14 cellular contexts compared by ENCODE assay signal in genomic region chr6:11869656-11870340, GRCh38.
DNase-seq lines count a peak whose midpoint lies in the region; ATAC-seq, FAIRE-seq and TF ChIP-seq lines count a peak whose summit lies in the region.
"Had no signal": no experiment of that assay in that cellular context is flagged by ENCODE, and none has a peak within 500 bp of the region (broad histone marks: within the 10 kb centered on the region; RNA-seq: fewer than 3 reads in every experiment).

No MANE protein-coding gene starts in this region.

- no peaks in the 10 kb centered on the region for H3K9me3 ChIP-seq in astrocyte (ENCODE audit: insufficient read depth, low read depth, low read length)
- H3K9me3 ChIP-seq in heart right ventricle: no peaks in the 10 kb centered on the region
- no peaks in the 10 kb centered on the region for H3K9me3 ChIP-seq in skeletal muscle satellite cell (replicated peaks; ENCODE audit: low read length)

- H3K4me1 Mint-ChIP-seq in astrocyte (ENCODE audit: low read depth, unreplicated experiment) (peaks cover 9% of the 10 kb centered on the region), T-cell (no peaks in the 10 kb centered on the region)
- H3K4me1 Mint-ChIP-seq in activated CD8-positive, alpha-beta T cell treated with anti-CD3 and anti-CD28 coated beads, Interleukin-2, amount 10 ng/mL, durations not matched to agents 7 days and 5 days (ENCODE audit: low read depth): no peaks in the 10 kb centered on the region
- H3K4me1 Mint-ChIP-seq: activated CD8-positive, alpha-beta memory T cell treated with anti-CD3 and anti-CD28 coated beads, Interleukin-2, amount 10 ng/mL, durations not matched to agents 7 days and 5 days had no signal

- H3K27ac ChIP-seq in astrocyte (ENCODE audit: low read depth, low read length): no peak overlapping the region
- peak overlapping the region in 7 of 10 donors; percentile 4 to 55 (median 32) for H3K27ac ChIP-seq in heart right ventricle
- H3K27ac ChIP-seq: 22Rv1 had no signal

- peak; percentile 49 for FAIRE-seq in astrocyte (lab: Jason Lieb, UNC)
- FAIRE-seq: islet of Langerhans had no signal

- no peaks in the 10 kb centered on the region for H4K20me1 ChIP-seq in astrocyte (ENCODE audit: insufficient read depth, low read length)

- no peaks in the 10 kb centered on the region for H3K27me3 ChIP-seq in astrocyte (ENCODE audit: insufficient read depth, low read length)
- H3K27me3 ChIP-seq in heart right ventricle: no peaks in the 10 kb centered on the region
- no peaks in the 10 kb centered on the region for H3K27me3 ChIP-seq in skeletal muscle satellite cell (ENCODE audit: control insufficient read depth, insufficient read depth, low read length)

- TF ChIP-seq CTCF in astrocyte (IDR thresholded peaks at IDR 0.05; ENCODE audit: insufficient read depth, low read depth, low read length) (no peak), heart right ventricle (IDR thresholded peaks at IDR 0.05) (no peak)

- no peak overlapping the region for H3K4me3 ChIP-seq in astrocyte (ENCODE audit: insufficient read depth, low read depth, low read length)
- no peak overlapping the region for H3K4me3 ChIP-seq in heart right ventricle
- H3K4me3 ChIP-seq in skeletal muscle satellite cell (ENCODE audit: low read length): no peak overlapping the region

- CTCF ChIA-PET in T-cell (lab: Charles Lee): no interaction called here
- CTCF ChIA-PET in activated CD8-positive, alpha-beta T cell treated with anti-CD3 and anti-CD28 coated beads, Interleukin-2, amount 10 ng/mL, durations not matched to agents 7 days and 5 days (lab: Charles Lee): no interaction called here

- peak; percentile 54 for DNase-seq in NCI-H2029 (lab: John Stamatoyannopoulos, UW)
- DNase-seq in NCI-H2029 treated with DMSO at 0.1 percent for 48 hours (lab: John Stamatoyannopoulos, UW): no peak
- DNase-seq in astrocyte (ENCODE audit: low read depth): peak; percentile 84
- DNase-seq in heart right ventricle: peak; percentile 31 to 48
- DNase-seq in T-cell: no peak
- no peak for DNase-seq in effector CD4-positive, alpha-beta T cell
- DNase-seq in activated CD8-positive, alpha-beta T cell treated with anti-CD3 and anti-CD28 coated beads, Interleukin-2, amount 10 ng/mL, durations not matched to agents 7 days and 5 days: no peak
- DNase-seq: activated CD8-positive, alpha-beta memory T cell treated with anti-CD3 and anti-CD28 coated beads, Interleukin-2, amount 10 ng/mL, durations not matched to agents 7 days and 5 days; NCI-H187 treated with DMSO at 0.1 percent for 48 hours; stimulated activated CD4-positive, alpha-beta T cell treated with anti-CD3 and anti-CD28 coated beads, Interleukin-4, amount 100 ng/mL, for 24 hours; stimulated activated naive CD8-positive, alpha-beta T cell treated with anti-CD3 and anti-CD28 coated beads, Interleukin-15, amount 100 ng/mL, for 72 hours had no signal

- H3K4me1 ChIP-seq in astrocyte (ENCODE audit: insufficient read depth, low read length): peaks cover 12% of the 10 kb centered on the region
- peaks cover 0 to 11% (median 8%) of the 10 kb centered on the region in 9 donors for H3K4me1 ChIP-seq in heart right ventricle
- H3K4me1 ChIP-seq in skeletal muscle satellite cell (ENCODE audit: control insufficient read depth, insufficient read depth, low read length): peaks cover 23% of the 10 kb centered on the region

- H3K27ac Mint-ChIP-seq in astrocyte (ENCODE audit: unreplicated experiment) (no peak overlapping the region), T-cell (no peak overlapping the region)
- H3K27ac Mint-ChIP-seq in activated CD8-positive, alpha-beta T cell treated with anti-CD3 and anti-CD28 coated beads, Interleukin-2, amount 10 ng/mL, durations not matched to agents 7 days and 5 days: no peak overlapping the region
- H3K27ac Mint-ChIP-seq: activated CD8-positive, alpha-beta memory T cell treated with anti-CD3 and anti-CD28 coated beads, Interleukin-2, amount 10 ng/mL, durations not matched to agents 7 days and 5 days; stimulated activated naive CD8-positive, alpha-beta T cell treated with anti-CD3 and anti-CD28 coated beads, Interleukin-15, amount 100 ng/mL, for 72 hours had no signal

- H3K36me3 Mint-ChIP-seq in astrocyte (ENCODE audit: low read depth, unreplicated experiment) (peaks cover 2% of the 10 kb centered on the region), T-cell (no peaks in the 10 kb centered on the region)
- no peaks in the 10 kb centered on the region for H3K36me3 Mint-ChIP-seq in activated CD8-positive, alpha-beta T cell treated with anti-CD3 and anti-CD28 coated beads, Interleukin-2, amount 10 ng/mL, durations not matched to agents 7 days and 5 days (ENCODE audit: low read depth)
- H3K36me3 Mint-ChIP-seq: activated CD8-positive, alpha-beta memory T cell treated with anti-CD3 and anti-CD28 coated beads, Interleukin-2, amount 10 ng/mL, durations not matched to agents 7 days and 5 days had no signal

- 35 to 39% methylated on average over 8 of the region's 8 CpGs for WGBS in heart right ventricle, 2 donors

- H3K27me3 Mint-ChIP-seq in astrocyte (ENCODE audit: low read depth, unreplicated experiment) (no peaks in the 10 kb centered on the region), T-cell (no peaks in the 10 kb centered on the region)
- H3K27me3 Mint-ChIP-seq in activated CD8-positive, alpha-beta T cell treated with anti-CD3 and anti-CD28 coated beads, Interleukin-2, amount 10 ng/mL, durations not matched to agents 7 days and 5 days (ENCODE audit: low read depth): no peaks in the 10 kb centered on the region
- H3K27me3 Mint-ChIP-seq: stimulated activated naive CD8-positive, alpha-beta T cell treated with anti-CD3 and anti-CD28 coated beads, Interleukin-15, amount 100 ng/mL, for 72 hours had no signal

- H3K4me2 ChIP-seq in astrocyte (ENCODE audit: low read length) (peak overlapping the region; percentile 59), skeletal muscle satellite cell (ENCODE audit: low read length) (peak overlapping the region; percentile 31)

- POLR2A ChIA-PET in T-cell (lab: Charles Lee): no interaction called here
- POLR2A ChIA-PET in activated CD8-positive, alpha-beta T cell treated with anti-CD3 and anti-CD28 coated beads, Interleukin-2, amount 10 ng/mL, durations not matched to agents 7 days and 5 days (lab: Charles Lee): no interaction called here

- no peaks in the 10 kb centered on the region for H3K36me3 ChIP-seq in astrocyte (ENCODE audit: insufficient read depth, low read length)
- no peaks in the 10 kb centered on the region for H3K36me3 ChIP-seq in heart right ventricle
- no peaks in the 10 kb centered on the region for H3K36me3 ChIP-seq in skeletal muscle satellite cell (ENCODE audit: insufficient read depth, low read length)

- no peaks in the 10 kb centered on the region for H3K79me2 ChIP-seq in astrocyte (ENCODE audit: insufficient read depth, low read length)

- H3K9ac ChIP-seq in astrocyte (ENCODE audit: low read length) (no peak overlapping the region), skeletal muscle satellite cell (ENCODE audit: low read depth, low read length) (no peak overlapping the region)

- intact Hi-C loops in heart right ventricle (cut with DNase I): no loop called here

- ATAC-seq in heart right ventricle (peak; percentile 63 to 92 (median 81)), T-cell (replicated peaks in 1 of 4) (no peak)
- ATAC-seq in activated CD8-positive, alpha-beta T cell treated with anti-CD3 and anti-CD28 coated beads, Interleukin-2, amount 10 ng/mL, durations not matched to agents 7 days and 5 days: no peak
- ATAC-seq: activated CD8-positive, alpha-beta memory T cell treated with anti-CD3 and anti-CD28 coated beads, Interleukin-2, amount 10 ng/mL, durations not matched to agents 7 days and 5 days; stimulated activated naive CD8-positive, alpha-beta T cell treated with anti-CD3 and anti-CD28 coated beads, Interleukin-15, amount 100 ng/mL, for 72 hours had no signal

- H2AFZ ChIP-seq in astrocyte (ENCODE audit: low read depth, low read length): no peak overlapping the region

- no peak overlapping the region for H3K4me3 Mint-ChIP-seq in astrocyte (ENCODE audit: unreplicated experiment)
- no peak overlapping the region for H3K4me3 Mint-ChIP-seq in T-cell
- no peak overlapping the region for H3K4me3 Mint-ChIP-seq in activated CD8-positive, alpha-beta T cell treated with anti-CD3 and anti-CD28 coated beads, Interleukin-2, amount 10 ng/mL, durations not matched to agents 7 days and 5 days
- H3K4me3 Mint-ChIP-seq: activated CD8-positive, alpha-beta memory T cell treated with anti-CD3 and anti-CD28 coated beads, Interleukin-2, amount 10 ng/mL, durations not matched to agents 7 days and 5 days; stimulated activated naive CD8-positive, alpha-beta T cell treated with anti-CD3 and anti-CD28 coated beads, Interleukin-15, amount 100 ng/mL, for 72 hours had no signal

- H3K9me3 Mint-ChIP-seq in astrocyte (ENCODE audit: unreplicated experiment) (no peaks in the 10 kb centered on the region), T-cell (peaks cover 0 to 4% (median 0%) of the 10 kb centered on the region in 3 donors)
- H3K9me3 Mint-ChIP-seq in activated CD8-positive, alpha-beta T cell treated with anti-CD3 and anti-CD28 coated beads, Interleukin-2, amount 10 ng/mL, durations not matched to agents 7 days and 5 days (ENCODE audit: insufficient read depth): no peaks in the 10 kb centered on the region

Comparison
In these comparisons a context has a peak if more than half of its experiments do, and no peak if none do; other contexts are left out.
1. DNase-seq: peak in NCI-H2029 (single experiment), astrocyte (single experiment) and heart right ventricle (2 of 2); none in NCI-H2029 treated with DMSO at 0.1 percent for 48 hours (single experiment), T-cell (0 of 34), effector CD4-positive, alpha-beta T cell (single experiment) and activated CD8-positive, alpha-beta T cell treated with anti-CD3 and anti-CD28 coated beads, Interleukin-2, amount 10 ng/mL, durations not matched to agents 7 days and 5 days (single experiment).
2. ATAC-seq: peak in heart right ventricle (8 of 8); none in T-cell (0 of 4) and activated CD8-positive, alpha-beta T cell treated with anti-CD3 and anti-CD28 coated beads, Interleukin-2, amount 10 ng/mL, durations not matched to agents 7 days and 5 days (single experiment).